ENCODE assay signal across 7 cellular contexts in genomic region chr6:39029156-39030011, GRCh38. TPM values are rescaled to one million over a fixed set of nuclear protein-coding genes. Genes with fewer than 3 reads are reported as not detected.
DNase-seq lines count a peak whose midpoint lies in the region; ATAC-seq and TF ChIP-seq lines count a peak whose summit lies in the region.

No MANE protein-coding gene starts in this region.

- DNase-seq in HK-2 (ENCODE audit: unreplicated experiment) (peak; percentile 50), erythroblast (lab: John Stamatoyannopoulos, UW) (peak; percentile 23 to 47), progenitor cell of endocrine pancreas (ENCODE audit: low spot score, unreplicated experiment) (peak; percentile 30), sciatic nerve (ENCODE audit: low spot score) (no peak)
- DNase-seq in activated CD4-positive, CD25-positive, alpha-beta regulatory T cell treated with anti-CD3 and anti-CD28 coated beads, Interleukin-2, amount 50 U/mL, for 72 hours: peak; percentile 71

- H3K27ac Mint-ChIP-seq in progenitor cell of endocrine pancreas: no peak overlapping the region

- H3K4me1 Mint-ChIP-seq in progenitor cell of endocrine pancreas (ENCODE audit: low read depth): peaks cover 5% of the 10 kb centered on the region

- H3K27me3 Mint-ChIP-seq in progenitor cell of endocrine pancreas: peaks cover 25% of the 10 kb centered on the region

- H3K9me3 Mint-ChIP-seq in progenitor cell of endocrine pancreas (ENCODE audit: low read depth): no peaks in the 10 kb centered on the region

- no peaks in the 10 kb centered on the region for H3K36me3 Mint-ChIP-seq in progenitor cell of endocrine pancreas (ENCODE audit: insufficient read depth)

- peak; percentile 94 for TF ChIP-seq CTCF in GM12872 (IDR thresholded peaks at IDR 0.05; ENCODE audit: insufficient read depth, low read depth, low read length)
- TF ChIP-seq CTCF in progenitor cell of endocrine pancreas (IDR thresholded peaks at IDR 0.05; ENCODE audit: unreplicated experiment): peak; percentile 76

- no peak for TF ChIP-seq POLR2A in erythroblast (IDR thresholded peaks at IDR 0.05; ENCODE audit: low read length)

- H3K4me3 Mint-ChIP-seq in progenitor cell of endocrine pancreas (ENCODE audit: low read depth): no peak overlapping the region

- ATAC-seq in sciatic nerve (no peak), GM18520 (IDR thresholded peaks at IDR 0.05; ENCODE audit: unreplicated experiment) (no peak)

- intact Hi-C loops in sciatic nerve (cut with DNase I): no loop called here

RNA-seq across cellular contexts. Expression of gene GLP1R, which starts 19.2 kb away (rescaled TPM):
- total RNA-seq in progenitor cell of endocrine pancreas: 3.9 and 4.0 TPM in 2 replicates
- total RNA-seq in sciatic nerve: 1.6 TPM
